ENCODE assay signal across 14 cellular contexts in genomic region chr17:79340286-79340685, GRCh38.
DNase-seq lines count a peak whose midpoint lies in the region; ATAC-seq, FAIRE-seq and TF ChIP-seq lines count a peak whose summit lies in the region.
"Had no signal": no experiment of that assay in that cellular context is flagged by ENCODE, and none has a peak within 500 bp of the region (broad histone marks: within the 10 kb centered on the region; RNA-seq: fewer than 3 reads in every experiment).

No MANE protein-coding gene starts in this region.

- H3K27ac Mint-ChIP-seq in effector memory CD8-positive, alpha-beta T cell, result no peak overlapping the region
- no peak overlapping the region for H3K27ac Mint-ChIP-seq in activated CD4-positive, alpha-beta memory T cell treated with anti-CD3 and anti-CD28 coated beads for 36 hours
- H3K27ac Mint-ChIP-seq: mesothelial cell of epicardium had no signal

- no peaks in the 10 kb centered on the region for H3K4me1 Mint-ChIP-seq in effector memory CD8-positive, alpha-beta T cell (ENCODE audit: low read depth in 2 of 2)
- H3K4me1 Mint-ChIP-seq in activated CD4-positive, alpha-beta memory T cell treated with anti-CD3 and anti-CD28 coated beads for 36 hours (ENCODE audit: low read depth), result no peaks in the 10 kb centered on the region
- H3K4me1 Mint-ChIP-seq: mesothelial cell of epicardium had no signal

- no peak for FAIRE-seq in GM12891 (lab: Jason Lieb, UNC)

- ATAC-seq in HG03060 (IDR thresholded peaks at IDR 0.05; ENCODE audit: low read depth, unreplicated experiment), result peak; percentile 11
- peak; percentile 17 for ATAC-seq in effector memory CD8-positive, alpha-beta T cell (replicated peaks)
- no peak for ATAC-seq in Right ventricle myocardium inferior

- H3K36me3 Mint-ChIP-seq in effector memory CD8-positive, alpha-beta T cell (ENCODE audit: insufficient read depth), result no peaks in the 10 kb centered on the region
- peaks cover 3% of the 10 kb centered on the region for H3K36me3 Mint-ChIP-seq in activated CD4-positive, alpha-beta memory T cell treated with anti-CD3 and anti-CD28 coated beads for 36 hours
- H3K36me3 Mint-ChIP-seq: mesothelial cell of epicardium had no signal

- H3K4me3 ChIP-seq in foreskin fibroblast (ENCODE audit: low read depth in 1 of 2, low read length in 2 of 2), result no peak overlapping the region
- H3K4me3 ChIP-seq: cardiac muscle cell had no signal

- peak; percentile 43 for DNase-seq in GM12891 (ENCODE audit: insufficient read length, low spot score)
- DNase-seq in GM19240 (ENCODE audit: insufficient read length, low spot score), result peak; percentile 49
- DNase-seq in effector memory CD8-positive, alpha-beta T cell, result no peak
- DNase-seq in dermis blood vessel endothelial cell, result no peak
- no peak for DNase-seq in Right ventricle myocardium inferior (ENCODE audit: missing footprints)
- no peak for DNase-seq in activated CD4-positive, alpha-beta memory T cell treated with anti-CD3 and anti-CD28 coated beads for 36 hours
- DNase-seq in foreskin fibroblast, result no peak
- DNase-seq: activated gamma-delta T cell treated with Interleukin-2 at 50 U/mL for 16 hours, GF-D8, NCI-H1930, NCI-H774 had no signal

- H3K9me3 Mint-ChIP-seq in effector memory CD8-positive, alpha-beta T cell, result no peaks in the 10 kb centered on the region
- peaks cover 5% of the 10 kb centered on the region for H3K9me3 Mint-ChIP-seq in activated CD4-positive, alpha-beta memory T cell treated with anti-CD3 and anti-CD28 coated beads for 36 hours

- peaks cover 35 to 54% of the 10 kb centered on the region in 2 donors for H3K27me3 Mint-ChIP-seq in effector memory CD8-positive, alpha-beta T cell
- peaks cover 23% of the 10 kb centered on the region for H3K27me3 Mint-ChIP-seq in activated CD4-positive, alpha-beta memory T cell treated with anti-CD3 and anti-CD28 coated beads for 36 hours

- CTCF ChIA-PET in activated CD4-positive, alpha-beta memory T cell treated with anti-CD3 and anti-CD28 coated beads for 36 hours (lab: Charles Lee), result no interaction called here

- H3K4me3 Mint-ChIP-seq in effector memory CD8-positive, alpha-beta T cell, result no peak overlapping the region
- H3K4me3 Mint-ChIP-seq in activated CD4-positive, alpha-beta memory T cell treated with anti-CD3 and anti-CD28 coated beads for 36 hours, result no peak overlapping the region
- H3K4me3 Mint-ChIP-seq: mesothelial cell of epicardium had no signal

- intact Hi-C loops in Right ventricle myocardium inferior (cut with DNase I), result no loop called here
- intact Hi-C loops in activated CD4-positive, alpha-beta memory T cell treated with anti-CD3 and anti-CD28 coated beads for 36 hours (cut with micrococcal nuclease), result no loop called here

- POLR2A ChIA-PET in activated CD4-positive, alpha-beta memory T cell treated with anti-CD3 and anti-CD28 coated beads for 36 hours (lab: Charles Lee), result no interaction called here

- no peak for TF ChIP-seq POLR2A in GM12891 (IDR thresholded peaks at IDR 0.05; ENCODE audit: low read depth, low read length)

- no peak for TF ChIP-seq CTCF in foreskin fibroblast (IDR thresholded peaks at IDR 0.05; ENCODE audit: low read depth, low read length)

TF ChIP-seq in GM12891, 5 proteins besides CTCF, POLR2A, EP300 and RAD21:
- no peak for TF ChIP-seq PAX5 (IDR thresholded peaks at IDR 0.05; ENCODE audit: insufficient read depth, low read length, severe bottlenecking)
- TF ChIP-seq POU2F2 (IDR thresholded peaks at IDR 0.05; ENCODE audit: low read depth, low read length), result no peak
- no peak for TF ChIP-seq SPI1 (IDR thresholded peaks at IDR 0.05; ENCODE audit: low read depth, low read length)
- TF ChIP-seq TAF1 (IDR thresholded peaks at IDR 0.05; ENCODE audit: low read depth, low read length), result no peak
- no peak for TF ChIP-seq POLR2AphosphoS5 (IDR thresholded peaks at IDR 0.05; ENCODE audit: low read depth, low read length)

Comparison
In these comparisons a context has a peak if more than half of its experiments do, and no peak if none do; other contexts are left out.
1. DNase-seq: peak in GM12891 (single experiment) and GM19240 (single experiment); none in effector memory CD8-positive, alpha-beta T cell (0 of 3), dermis blood vessel endothelial cell (single experiment), Right ventricle myocardium inferior (single experiment), activated CD4-positive, alpha-beta memory T cell treated with anti-CD3 and anti-CD28 coated beads for 36 hours (single experiment) and foreskin fibroblast (0 of 2).